1 cellular context compared by ENCODE assay signal in the genomic region with DNA sequence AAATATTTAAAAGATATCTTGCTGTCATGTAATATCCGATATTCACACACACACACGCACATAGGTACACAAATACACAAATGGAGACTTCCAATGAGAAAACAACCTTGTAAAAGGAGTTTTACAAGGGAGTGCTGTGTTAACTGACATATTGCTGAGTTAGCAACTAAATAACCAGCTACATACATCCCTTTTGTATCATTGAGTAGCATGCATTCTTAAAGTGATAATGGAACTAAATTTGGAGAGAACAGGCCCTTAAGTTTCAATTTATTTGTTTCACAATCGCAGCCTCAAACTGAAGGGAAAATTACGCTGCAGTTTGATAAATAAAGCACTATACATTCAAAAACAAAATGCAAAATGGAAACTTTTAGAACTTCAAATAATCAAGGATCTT.
TF ChIP-seq lines count a peak whose summit lies in the region.

No MANE protein-coding gene starts in this region.

TF ChIP-seq in H1, 55 proteins besides CTCF, POLR2A, EP300 and RAD21:
- peak; percentile 26; the same call in 1 of the 2 replicates for TF ChIP-seq MAFK (IDR thresholded peaks at IDR 0.05; ENCODE audit: low read depth, low read length)
- no peak for TF ChIP-seq HDAC2 (IDR thresholded peaks at IDR 0.05; ENCODE audit: borderline replicate concordance in 1 of 2, low read depth in 2 of 2, low read length in 2 of 2)
